1 cellular context compared by ENCODE assay signal in genomic region chr7:100568176-100568935, GRCh38.
TF ChIP-seq lines count a peak whose summit lies in the region.

No MANE protein-coding gene starts in this region.

TF ChIP-seq in HepG2, 621 proteins besides CTCF, POLR2A, EP300 and RAD21 (continued from another document and continues in another):
- TF ChIP-seq ZBTB39 (CRISPR knock-in tag; IDR thresholded peaks at IDR 0.05) (peak; percentile 12; the same call in 1 of the 2 replicates), ZNF136 (CRISPR knock-in tag; IDR thresholded peaks at IDR 0.05; ENCODE audit: low read depth) (peak; percentile 79; the same call in 1 of the 2 replicates), ZNF20 (CRISPR knock-in tag; IDR thresholded peaks at IDR 0.05) (0 out of 2 replicates have a peak, but pooled peaks have one; percentile 36), ZNF260 (CRISPR knock-in tag; IDR thresholded peaks at IDR 0.05; ENCODE audit: borderline replicate concordance, low read depth) (no peak), ZNF224 (CRISPR knock-in tag; IDR thresholded peaks at IDR 0.05) (no peak), ATF7-NPFF (CRISPR knock-in tag; IDR thresholded peaks at IDR 0.05; ENCODE audit: low read depth) (peak; percentile 90), ZNF546 (CRISPR knock-in tag; conservative IDR thresholded peaks at IDR 0.05) (peak; percentile 59; the same call in 1 of the 2 replicates), POLR2AphosphoS2 (IDR thresholded peaks at IDR 0.05; ENCODE audit: low read depth, low read length) (0 out of 2 replicates have a peak, but pooled peaks have one; percentile 50), PRPF4 (IDR thresholded peaks at IDR 0.05; ENCODE audit: low read depth, low read length, poor library complexity, severe bottlenecking) (no peak), HMGXB4 (CRISPR knock-in tag; IDR thresholded peaks at IDR 0.05; ENCODE audit: borderline replicate concordance in 1 of 2, low read depth in 1 of 2) (peak in 1 of 2 experiments; percentile 42; a peak in 1 of 4 replicates), DR1 (CRISPR knock-in tag; IDR thresholded peaks at IDR 0.05) (peak; percentile 11; the same call in 1 of the 2 replicates), ASH2L (IDR thresholded peaks at IDR 0.05; ENCODE audit: insufficient read length, low read depth, low read length) (peak; percentile 83), MXD4 (CRISPR knock-in tag; IDR thresholded peaks at IDR 0.05) (peak; percentile 85; the same call in 1 of the 2 replicates), ZNF615 (CRISPR knock-in tag; IDR thresholded peaks at IDR 0.05; ENCODE audit: borderline replicate concordance) (0 out of 2 replicates have a peak, but pooled peaks have one; percentile 50), ZNF75D (CRISPR knock-in tag; IDR thresholded peaks at IDR 0.05; ENCODE audit: borderline replicate concordance) (no peak), TOE1 (CRISPR knock-in tag; IDR thresholded peaks at IDR 0.05) (peak; percentile 78; the same call in 1 of the 2 replicates), ARNT2 (CRISPR knock-in tag; IDR thresholded peaks at IDR 0.05; ENCODE audit: low read depth) (peak; percentile 91), ZBED4 (CRISPR knock-in tag; IDR thresholded peaks at IDR 0.05; ENCODE audit: borderline replicate concordance) (no peak; the same call in 1 of the 2 replicates), ZNF3 (CRISPR knock-in tag; IDR thresholded peaks at IDR 0.05) (no peak), ERF (CRISPR knock-in tag; IDR thresholded peaks at IDR 0.05) (peak; percentile 90), SATB2 (CRISPR knock-in tag; IDR thresholded peaks at IDR 0.05) (peak; percentile 70; the same call in 1 of the 2 replicates), HNF1A (IDR thresholded peaks at IDR 0.05; ENCODE audit: low read depth) (no peak), HNF1A (CRISPR knock-in tag; IDR thresholded peaks at IDR 0.05; ENCODE audit: borderline replicate concordance) (peak; percentile 80), FOXJ3 (CRISPR knock-in tag; IDR thresholded peaks at IDR 0.05; ENCODE audit: borderline replicate concordance) (peak; percentile 69), ZNF773 (CRISPR knock-in tag; IDR thresholded peaks at IDR 0.05; ENCODE audit: borderline replicate concordance) (no peak), EEA1 (CRISPR knock-in tag; IDR thresholded peaks at IDR 0.05; ENCODE audit: borderline replicate concordance) (peak; percentile 92), BRCA1 (CRISPR knock-in tag; IDR thresholded peaks at IDR 0.05) (peak; percentile 73; the same call in 1 of the 2 replicates), TMF1 (CRISPR knock-in tag; IDR thresholded peaks at IDR 0.05; ENCODE audit: low read depth) (peak; percentile 92), FOXA3 (CRISPR knock-in tag; IDR thresholded peaks at IDR 0.05) (peak; percentile 76), ZFP41 (CRISPR knock-in tag; IDR thresholded peaks at IDR 0.05; ENCODE audit: borderline replicate concordance) (no peak), HNF4A (CRISPR knock-in tag; IDR thresholded peaks at IDR 0.05) (peak; percentile 89), ZNF274 (CRISPR knock-in tag; IDR thresholded peaks at IDR 0.05) (no peak; the same call in 1 of the 2 replicates), TCF12 (IDR thresholded peaks at IDR 0.05) (no peak), TCF12 (CRISPR knock-in tag; IDR thresholded peaks at IDR 0.05) (no peak), AGO1 (IDR thresholded peaks at IDR 0.05; ENCODE audit: low read depth, low read length, poor library complexity, severe bottlenecking) (peak; percentile 96)
- TF ChIP-seq, protein P1, sequence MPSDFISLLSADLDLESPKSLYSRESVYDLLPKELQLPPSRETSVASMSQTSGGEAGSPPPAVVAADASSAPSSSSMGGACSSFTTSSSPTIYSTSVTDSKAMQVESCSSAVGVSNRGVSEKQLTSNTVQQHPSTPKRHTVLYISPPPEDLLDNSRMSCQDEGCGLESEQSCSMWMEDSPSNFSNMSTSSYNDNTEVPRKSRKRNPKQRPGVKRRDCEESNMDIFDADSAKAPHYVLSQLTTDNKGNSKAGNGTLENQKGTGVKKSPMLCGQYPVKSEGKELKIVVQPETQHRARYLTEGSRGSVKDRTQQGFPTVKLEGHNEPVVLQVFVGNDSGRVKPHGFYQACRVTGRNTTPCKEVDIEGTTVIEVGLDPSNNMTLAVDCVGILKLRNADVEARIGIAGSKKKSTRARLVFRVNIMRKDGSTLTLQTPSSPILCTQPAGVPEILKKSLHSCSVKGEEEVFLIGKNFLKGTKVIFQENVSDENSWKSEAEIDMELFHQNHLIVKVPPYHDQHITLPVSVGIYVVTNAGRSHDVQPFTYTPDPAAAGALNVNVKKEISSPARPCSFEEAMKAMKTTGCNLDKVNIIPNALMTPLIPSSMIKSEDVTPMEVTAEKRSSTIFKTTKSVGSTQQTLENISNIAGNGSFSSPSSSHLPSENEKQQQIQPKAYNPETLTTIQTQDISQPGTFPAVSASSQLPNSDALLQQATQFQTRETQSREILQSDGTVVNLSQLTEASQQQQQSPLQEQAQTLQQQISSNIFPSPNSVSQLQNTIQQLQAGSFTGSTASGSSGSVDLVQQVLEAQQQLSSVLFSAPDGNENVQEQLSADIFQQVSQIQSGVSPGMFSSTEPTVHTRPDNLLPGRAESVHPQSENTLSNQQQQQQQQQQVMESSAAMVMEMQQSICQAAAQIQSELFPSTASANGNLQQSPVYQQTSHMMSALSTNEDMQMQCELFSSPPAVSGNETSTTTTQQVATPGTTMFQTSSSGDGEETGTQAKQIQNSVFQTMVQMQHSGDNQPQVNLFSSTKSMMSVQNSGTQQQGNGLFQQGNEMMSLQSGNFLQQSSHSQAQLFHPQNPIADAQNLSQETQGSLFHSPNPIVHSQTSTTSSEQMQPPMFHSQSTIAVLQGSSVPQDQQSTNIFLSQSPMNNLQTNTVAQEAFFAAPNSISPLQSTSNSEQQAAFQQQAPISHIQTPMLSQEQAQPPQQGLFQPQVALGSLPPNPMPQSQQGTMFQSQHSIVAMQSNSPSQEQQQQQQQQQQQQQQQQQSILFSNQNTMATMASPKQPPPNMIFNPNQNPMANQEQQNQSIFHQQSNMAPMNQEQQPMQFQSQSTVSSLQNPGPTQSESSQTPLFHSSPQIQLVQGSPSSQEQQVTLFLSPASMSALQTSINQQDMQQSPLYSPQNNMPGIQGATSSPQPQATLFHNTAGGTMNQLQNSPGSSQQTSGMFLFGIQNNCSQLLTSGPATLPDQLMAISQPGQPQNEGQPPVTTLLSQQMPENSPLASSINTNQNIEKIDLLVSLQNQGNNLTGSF (CRISPR knock-in tag; IDR thresholded peaks at IDR 0.05) = peak; percentile 53
- TF ChIP-seq, protein P2, sequence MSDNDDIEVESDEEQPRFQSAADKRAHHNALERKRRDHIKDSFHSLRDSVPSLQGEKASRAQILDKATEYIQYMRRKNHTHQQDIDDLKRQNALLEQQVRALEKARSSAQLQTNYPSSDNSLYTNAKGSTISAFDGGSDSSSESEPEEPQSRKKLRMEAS (IDR thresholded peaks at IDR 0.05) = no peak
- TF ChIP-seq, protein P3, sequence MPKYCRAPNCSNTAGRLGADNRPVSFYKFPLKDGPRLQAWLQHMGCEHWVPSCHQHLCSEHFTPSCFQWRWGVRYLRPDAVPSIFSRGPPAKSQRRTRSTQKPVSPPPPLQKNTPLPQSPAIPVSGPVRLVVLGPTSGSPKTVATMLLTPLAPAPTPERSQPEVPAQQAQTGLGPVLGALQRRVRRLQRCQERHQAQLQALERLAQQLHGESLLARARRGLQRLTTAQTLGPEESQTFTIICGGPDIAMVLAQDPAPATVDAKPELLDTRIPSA (CRISPR knock-in tag; IDR thresholded peaks at IDR 0.05; ENCODE audit: borderline replicate concordance) = no peak
- TF ChIP-seq, protein P4, sequence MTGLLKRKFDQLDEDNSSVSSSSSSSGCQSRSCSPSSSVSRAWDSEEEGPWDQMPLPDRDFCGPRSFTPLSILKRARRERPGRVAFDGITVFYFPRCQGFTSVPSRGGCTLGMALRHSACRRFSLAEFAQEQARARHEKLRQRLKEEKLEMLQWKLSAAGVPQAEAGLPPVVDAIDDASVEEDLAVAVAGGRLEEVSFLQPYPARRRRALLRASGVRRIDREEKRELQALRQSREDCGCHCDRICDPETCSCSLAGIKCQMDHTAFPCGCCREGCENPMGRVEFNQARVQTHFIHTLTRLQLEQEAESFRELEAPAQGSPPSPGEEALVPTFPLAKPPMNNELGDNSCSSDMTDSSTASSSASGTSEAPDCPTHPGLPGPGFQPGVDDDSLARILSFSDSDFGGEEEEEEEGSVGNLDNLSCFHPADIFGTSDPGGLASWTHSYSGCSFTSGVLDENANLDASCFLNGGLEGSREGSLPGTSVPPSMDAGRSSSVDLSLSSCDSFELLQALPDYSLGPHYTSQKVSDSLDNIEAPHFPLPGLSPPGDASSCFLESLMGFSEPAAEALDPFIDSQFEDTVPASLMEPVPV (CRISPR knock-in tag; IDR thresholded peaks at IDR 0.05) = peak; percentile 93
